Comparison of ENCODE assay signal across 24 cellular contexts in the genomic region with DNA sequence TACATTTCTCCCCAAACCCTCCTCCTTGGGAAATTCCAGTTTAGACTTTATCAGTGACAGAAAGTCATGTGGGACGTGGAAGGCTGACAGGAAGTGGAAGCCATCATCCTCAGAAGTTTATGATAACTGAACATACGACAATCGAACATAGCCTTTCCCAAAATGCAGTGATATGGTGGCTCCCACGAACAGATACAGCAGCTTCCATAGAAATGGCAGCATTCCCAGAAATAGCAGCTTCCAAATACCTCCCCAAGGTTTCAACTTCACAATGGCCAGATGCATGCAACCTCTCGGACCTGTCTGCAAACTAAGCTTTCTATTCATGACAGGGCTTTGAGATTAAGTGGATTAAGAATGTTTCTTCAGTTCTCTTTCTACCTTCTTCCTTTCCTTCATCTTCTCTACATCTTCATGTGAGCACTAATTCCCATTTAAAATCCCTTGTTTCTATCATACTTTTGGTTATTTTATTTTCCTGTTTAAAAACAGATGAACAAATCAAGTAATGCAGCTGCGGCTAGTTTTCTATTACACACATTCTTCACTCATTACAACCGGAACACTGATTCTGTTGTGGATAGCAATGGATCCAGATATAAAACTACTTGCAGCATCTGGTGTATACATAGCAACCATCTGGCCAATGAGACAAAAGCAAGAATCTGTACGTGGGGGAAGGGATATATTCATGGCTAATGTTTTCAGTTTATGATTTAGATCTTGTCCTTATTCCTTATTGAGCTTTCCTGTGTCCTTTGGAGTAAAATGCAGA.
A peak's percentile ranks its signal among the peaks of the same experiment; 100 is the strongest.
DNase-seq lines count a peak whose midpoint lies in the region; ATAC-seq, FAIRE-seq and TF ChIP-seq lines count a peak whose summit lies in the region.
"Had no signal": no experiment of that assay in that cellular context is flagged by ENCODE, and none has a peak within 500 bp of the region (broad histone marks: within the 10 kb centered on the region; RNA-seq: fewer than 3 reads in every experiment).

No MANE protein-coding gene starts in this region.

- WGBS in stomach, 5 donors, result 67 to 79% (median 69%) methylated on average over 8 of the region's 8 CpGs

- H3K27ac ChIP-seq in PC-9 (no peak overlapping the region), stomach (no peak overlapping the region)
- H3K27ac ChIP-seq: A549, ascending aorta, transverse colon had no signal

- DNase-seq in D721Med (ENCODE audit: insufficient read length, low spot score) (no peak), LHCN-M2 (ENCODE audit: low read depth) (peak; percentile 88), PC-9 (no peak), foreskin fibroblast (peak; percentile 51 to 84), NCI-H1417 treated with DMSO at 0.1 percent for 48 hours (lab: John Stamatoyannopoulos, UW) (no peak), stomach (no peak)
- no peak for DNase-seq in activated T-helper 2 cell treated with anti-CD3 and anti-CD28 coated beads, Interferon-gamma antibody, Interleukin-2, Interleukin-4, amounts not matched to agents 10 μg/mL and 5 μg/mL and 100 μg/mL, durations not matched to agents 14 hours and 24 hours and 36 hours (ENCODE audit: low spot score)
- DNase-seq: activated CD4-positive, alpha-beta T cell treated with anti-CD3 and anti-CD28 coated beads for 48 hours; DND-41; effector memory CD4-positive, alpha-beta T cell; NCI-H1092; NCI-H2081 treated with DMSO at 0.1 percent for 48 hours; PC-3; retina; SIG-M5; transverse colon had no signal

- H3K27ac Mint-ChIP-seq in activated T-helper 2 cell treated with anti-CD3 and anti-CD28 coated beads, Interferon-gamma antibody, Interleukin-2, Interleukin-4, amounts not matched to agents 10 μg/mL and 5 μg/mL and 100 μg/mL, durations not matched to agents 14 hours and 24 hours and 36 hours, result no peak overlapping the region
- H3K27ac Mint-ChIP-seq: activated naive CD4-positive, alpha-beta T cell treated with anti-CD3 and anti-CD28 coated beads, Interleukin-2, amount 50 U/mL, for 24 hours; B cell; T-helper 1 cell treated with Interleukin-12 subunit alpha and Interleukin-12 subunit beta and Interleukin-4 antibody, amounts not matched to agents 30 μg/mL and 1 μg/mL, for 36 hours had no signal

- H3K4me1 Mint-ChIP-seq in activated T-helper 2 cell treated with anti-CD3 and anti-CD28 coated beads, Interferon-gamma antibody, Interleukin-2, Interleukin-4, amounts not matched to agents 10 μg/mL and 5 μg/mL and 100 μg/mL, durations not matched to agents 14 hours and 24 hours and 36 hours (ENCODE audit: low read depth), result no peaks in the 10 kb centered on the region
- H3K4me1 Mint-ChIP-seq: activated naive CD4-positive, alpha-beta T cell treated with anti-CD3 and anti-CD28 coated beads, Interleukin-2, amount 50 U/mL, for 24 hours; B cell had no signal

- H3K9me3 ChIP-seq in PC-9 (ENCODE audit: insufficient read depth, low read depth) (no peaks in the 10 kb centered on the region; the same call in 1 of the 2 replicates), stomach (no peaks in the 10 kb centered on the region)
- H3K9me3 ChIP-seq: A549, ascending aorta, transverse colon had no signal

- POLR2A ChIA-PET in PC-9 (lab: Charles Lee; ENCODE audit: unreplicated experiment), result no interaction called here

- H3K9me2 ChIP-seq in PC-9 (ENCODE audit: insufficient read depth), result no peaks in the 10 kb centered on the region

- H3K79me2 ChIP-seq in PC-9 (ENCODE audit: low read depth), result no peaks in the 10 kb centered on the region

- no peak for TF ChIP-seq POLR2A in stomach (IDR thresholded peaks at IDR 0.05)

- CTCF ChIA-PET in PC-9 (lab: Charles Lee), result no interaction called here

- H3K36me3 ChIP-seq in PC-9 (ENCODE audit: low read depth), result no peaks in the 10 kb centered on the region
- H3K36me3 ChIP-seq in stomach, result no peaks in the 10 kb centered on the region
- H3K36me3 ChIP-seq: ascending aorta, transverse colon had no signal

- intact Hi-C loops in PC-9 (cut with micrococcal nuclease; ENCODE audit: unreplicated experiment) (no loop called here), stomach (cut with DNase I; ENCODE audit: low total_unique reads) (no loop called here)
- intact Hi-C loops in activated T-helper 2 cell treated with anti-CD3 and anti-CD28 coated beads, Interferon-gamma antibody, Interleukin-2, Interleukin-4, amounts not matched to agents 10 μg/mL and 5 μg/mL and 100 μg/mL, durations not matched to agents 14 hours and 24 hours and 36 hours (cut with micrococcal nuclease), result no loop called here

- peak overlapping the region; percentile 53; the same call in 1 of the 2 replicates for H2AFZ ChIP-seq in PC-9

- H3K27me3 Mint-ChIP-seq in activated T-helper 2 cell treated with anti-CD3 and anti-CD28 coated beads, Interferon-gamma antibody, Interleukin-2, Interleukin-4, amounts not matched to agents 10 μg/mL and 5 μg/mL and 100 μg/mL, durations not matched to agents 14 hours and 24 hours and 36 hours (ENCODE audit: low read depth), result no peaks in the 10 kb centered on the region
- H3K27me3 Mint-ChIP-seq: activated naive CD4-positive, alpha-beta T cell treated with anti-CD3 and anti-CD28 coated beads, Interleukin-2, amount 50 U/mL, for 24 hours; B cell had no signal

- ATAC-seq in HG03280 (IDR thresholded peaks at IDR 0.05; ENCODE audit: unreplicated experiment), result no peak
- ATAC-seq: A549, esophagus mucosa, PC-3 had no signal

- TF ChIP-seq CTCF in D721Med (IDR thresholded peaks at IDR 0.05; ENCODE audit: insufficient read depth, missing control alignments) (no peak), PC-9 (conservative IDR thresholded peaks at IDR 0.05) (no peak), foreskin fibroblast (IDR thresholded peaks at IDR 0.05; ENCODE audit: low read depth, low read length) (no peak), stomach (IDR thresholded peaks at IDR 0.05) (no peak)

- H3F3A ChIP-seq in PC-9 (ENCODE audit: insufficient read depth, low read depth), result no peaks in the 10 kb centered on the region

- BruUV-seq in PC-9 (replicated peaks; lab: Mats Ljungman, UMichigan), result no TSS peak

- H3K4me2 ChIP-seq in PC-9, result no peak overlapping the region
- H3K4me2 ChIP-seq: A549 had no signal

- H3K4me3 ChIP-seq in PC-9, result no peak overlapping the region
- no peak overlapping the region for H3K4me3 ChIP-seq in foreskin fibroblast (ENCODE audit: low read depth in 1 of 2, low read length in 2 of 2)
- H3K4me3 ChIP-seq in stomach, result no peak overlapping the region
- H3K4me3 ChIP-seq: A549, ascending aorta, transverse colon had no signal

- H3K4me3 Mint-ChIP-seq in activated T-helper 2 cell treated with anti-CD3 and anti-CD28 coated beads, Interferon-gamma antibody, Interleukin-2, Interleukin-4, amounts not matched to agents 10 μg/mL and 5 μg/mL and 100 μg/mL, durations not matched to agents 14 hours and 24 hours and 36 hours (ENCODE audit: low read depth), result no peak overlapping the region
- H3K4me3 Mint-ChIP-seq: activated naive CD4-positive, alpha-beta T cell treated with anti-CD3 and anti-CD28 coated beads, Interleukin-2, amount 50 U/mL, for 24 hours; B cell; T-helper 1 cell treated with Interleukin-12 subunit alpha and Interleukin-12 subunit beta and Interleukin-4 antibody, amounts not matched to agents 30 μg/mL and 1 μg/mL, for 36 hours had no signal

- H3K9me3 Mint-ChIP-seq in activated T-helper 2 cell treated with anti-CD3 and anti-CD28 coated beads, Interferon-gamma antibody, Interleukin-2, Interleukin-4, amounts not matched to agents 10 μg/mL and 5 μg/mL and 100 μg/mL, durations not matched to agents 14 hours and 24 hours and 36 hours, result peaks cover 9% of the 10 kb centered on the region
- H3K9me3 Mint-ChIP-seq: activated naive CD4-positive, alpha-beta T cell treated with anti-CD3 and anti-CD28 coated beads, Interleukin-2, amount 50 U/mL, for 24 hours; T-helper 1 cell treated with Interleukin-12 subunit alpha and Interleukin-12 subunit beta and Interleukin-4 antibody, amounts not matched to agents 30 μg/mL and 1 μg/mL, for 36 hours had no signal

- H3K27me3 ChIP-seq in PC-9 (ENCODE audit: insufficient read depth, low read depth) (no peaks in the 10 kb centered on the region), stomach (no peaks in the 10 kb centered on the region)
- H3K27me3 ChIP-seq: ascending aorta, transverse colon had no signal

- no peak for TF ChIP-seq EP300 in stomach (IDR thresholded peaks at IDR 0.05)

- H4K20me1 ChIP-seq in PC-9 (ENCODE audit: insufficient read depth), result no peaks in the 10 kb centered on the region

- FAIRE-seq in D721Med (lab: Jason Lieb, UNC), result peak; percentile 90
- FAIRE-seq: A549, GM19239 had no signal

- H3K4me1 ChIP-seq in PC-9 (replicated peaks; ENCODE audit: insufficient read depth), result peaks cover 14% of the 10 kb centered on the region
- no peaks in the 10 kb centered on the region for H3K4me1 ChIP-seq in stomach
- H3K4me1 ChIP-seq: ascending aorta, transverse colon had no signal

- H3K36me3 Mint-ChIP-seq in activated T-helper 2 cell treated with anti-CD3 and anti-CD28 coated beads, Interferon-gamma antibody, Interleukin-2, Interleukin-4, amounts not matched to agents 10 μg/mL and 5 μg/mL and 100 μg/mL, durations not matched to agents 14 hours and 24 hours and 36 hours (ENCODE audit: low read depth), result no peaks in the 10 kb centered on the region
- H3K36me3 Mint-ChIP-seq: activated naive CD4-positive, alpha-beta T cell treated with anti-CD3 and anti-CD28 coated beads, Interleukin-2, amount 50 U/mL, for 24 hours had no signal

Comparison
In these comparisons a context has a peak if more than half of its experiments do, and no peak if none do; other contexts are left out.
1. DNase-seq: peak in LHCN-M2 (single experiment) and foreskin fibroblast (2 of 2); none in D721Med (single experiment), PC-9 (0 of 2), NCI-H1417 treated with DMSO at 0.1 percent for 48 hours (single experiment), activated T-helper 2 cell treated with anti-CD3 and anti-CD28 coated beads, Interferon-gamma antibody, Interleukin-2, Interleukin-4, amounts not matched to agents 10 μg/mL and 5 μg/mL and 100 μg/mL, durations not matched to agents 14 hours and 24 hours and 36 hours (single experiment) and stomach (single experiment).